In the genomic region with DNA sequence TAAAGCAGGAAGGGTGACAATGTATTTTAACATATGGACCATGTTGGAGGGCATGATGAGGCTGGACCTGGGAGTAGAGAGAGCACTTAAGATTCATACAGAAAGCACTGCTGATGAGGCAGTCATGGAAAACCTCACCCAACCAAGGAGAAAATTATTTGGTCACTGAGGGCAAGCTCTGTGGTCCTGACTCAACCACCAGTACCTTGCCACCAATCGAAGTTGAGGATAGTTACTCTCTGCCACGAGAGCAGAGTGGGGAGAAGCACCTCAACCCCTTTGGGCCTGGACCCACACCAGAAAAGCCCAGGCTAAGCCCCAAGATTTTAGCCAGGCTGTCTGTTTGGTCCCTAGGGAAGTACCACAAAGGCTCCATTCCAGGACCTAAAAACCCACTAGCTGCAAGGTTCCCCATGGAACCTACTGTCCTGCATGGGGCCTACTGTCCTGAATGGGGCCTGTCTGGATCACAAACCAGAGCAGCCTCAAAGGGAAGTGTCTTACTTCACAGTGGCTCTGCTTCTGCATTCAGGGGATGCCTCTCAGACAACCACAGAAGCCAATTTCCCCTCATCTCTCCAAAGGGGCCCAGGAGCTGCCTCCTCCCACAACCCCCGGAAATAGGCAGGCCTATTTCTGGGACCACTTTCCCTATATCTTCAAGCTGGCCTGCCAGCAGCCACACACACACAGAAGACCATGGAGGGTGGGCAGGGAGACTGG, we compare ENCODE assay signal across 15 cellular contexts.
DNase-seq lines count a peak whose midpoint lies in the region; ATAC-seq lines count a peak whose summit lies in the region.
"Had no signal": no experiment of that assay in that cellular context is flagged by ENCODE, and none has a peak within 500 bp of the region (broad histone marks: within the 10 kb centered on the region; RNA-seq: fewer than 3 reads in every experiment).

No MANE protein-coding gene starts in this region.

- no peak for ATAC-seq in HG02571 (IDR thresholded peaks at IDR 0.05; ENCODE audit: unreplicated experiment)
- ATAC-seq: CD8-positive, alpha-beta T cell; gastrocnemius medialis had no signal

- peak; percentile 43 to 66 for DNase-seq in NOMO-1 (lab: John Stamatoyannopoulos, UW; ENCODE audit: unreplicated experiment in 2 of 2)
- DNase-seq in NOMO-1 treated with dmso at 0.1 percent for 144 hours (lab: John Stamatoyannopoulos, UW; ENCODE audit: unreplicated experiment) = no peak
- peak; percentile 30 for DNase-seq in NOMO-1 treated with DMSO at 0.1 percent for 48 hours (lab: John Stamatoyannopoulos, UW; ENCODE audit: unreplicated experiment)
- DNase-seq in medulla oblongata (ENCODE audit: extremely low spot score) = peak; percentile 58
- DNase-seq in NCI-H345 (lab: John Stamatoyannopoulos, UW) = no peak
- DNase-seq: activated naive CD4-positive, alpha-beta T cell treated with anti-CD3 and anti-CD28 coated beads, Interleukin-2, amount 50 U/mL, for 16 hours; caudate nucleus; CD8-positive, alpha-beta T cell; endodermal cell; gastrocnemius medialis; NCI-H1105 treated with DMSO at 0.1 percent for 48 hours; occipital lobe; PC-9; T-helper 1 cell had no signal

Comparison
In these comparisons a context has a peak if more than half of its experiments do, and no peak if none do; other contexts are left out.
1. DNase-seq: peak in NOMO-1 (2 of 2), NOMO-1 treated with DMSO at 0.1 percent for 48 hours (single experiment) and medulla oblongata (single experiment); none in NOMO-1 treated with dmso at 0.1 percent for 144 hours (single experiment) and NCI-H345 (single experiment).